In genomic region chr1:6584126-6585080, GRCh38 we compare ENCODE assay signal across 13 cellular contexts. TPM values are rescaled to one million over a fixed set of nuclear protein-coding genes. Genes with fewer than 3 reads are reported as not detected.
DNase-seq lines count a peak whose midpoint lies in the region; ATAC-seq and TF ChIP-seq lines count a peak whose summit lies in the region.
"Had no signal": no experiment of that assay in that cellular context is flagged by ENCODE, and none has a peak within 500 bp of the region (broad histone marks: within the 10 kb centered on the region; RNA-seq: fewer than 3 reads in every experiment).

No MANE protein-coding gene starts in this region.

- no peaks in the 10 kb centered on the region for H3K27me3 ChIP-seq in BLaER1 treated with 17β-estradiol and CSF1 and Interleukin-3, amounts not matched to agents 10 nM and 100 nM
- H3K27me3 ChIP-seq in IMR-90 (ENCODE audit: control insufficient read depth, insufficient read depth, low read length): no peaks in the 10 kb centered on the region
- H3K27me3 ChIP-seq in neural progenitor cell: no peaks in the 10 kb centered on the region
- H3K27me3 ChIP-seq: SJCRH30 had no signal

- H3K27ac Mint-ChIP-seq in chondrocyte (ENCODE audit: unreplicated experiment): no peak overlapping the region
- peak overlapping the region; percentile 27 for H3K27ac Mint-ChIP-seq in neural progenitor cell
- H3K27ac Mint-ChIP-seq in activated CD4-positive, alpha-beta memory T cell treated with anti-CD3 and anti-CD28 coated beads, Interleukin-2, amount 10 ng/mL, durations not matched to agents 7 days and 5 days: no peak overlapping the region

- H3K18ac ChIP-seq in IMR-90 (ENCODE audit: low read depth, low read length): no peak overlapping the region

- H4K8ac ChIP-seq in IMR-90 (ENCODE audit: low read depth in 2 of 2, low read length in 2 of 2): no peak overlapping the region

- peaks cover 15 to 51% of the 10 kb centered on the region in 2 experiments for H3K79me1 ChIP-seq in IMR-90 (ENCODE audit: low read depth in 1 of 2, low read length in 2 of 2)

- H3K27ac ChIP-seq in BLaER1 treated with 17β-estradiol and CSF1 and Interleukin-3, amounts not matched to agents 10 nM and 100 nM: no peak overlapping the region
- H3K27ac ChIP-seq in IMR-90 (ENCODE audit: insufficient read depth, low read length) (no peak overlapping the region), neural progenitor cell (no peak overlapping the region)
- H3K27ac ChIP-seq: SJCRH30 had no signal

- H3K9me3 ChIP-seq in BLaER1 treated with 17β-estradiol and CSF1 and Interleukin-3, amounts not matched to agents 10 nM and 100 nM (replicated peaks in 1 of 11): no peaks in the 10 kb centered on the region
- H3K9me3 ChIP-seq in IMR-90 (ENCODE audit: control insufficient read depth, insufficient read depth, low read length): no peaks in the 10 kb centered on the region
- H3K9me3 ChIP-seq in neural progenitor cell (ENCODE audit: low read depth): no peaks in the 10 kb centered on the region
- H3K9me3 ChIP-seq: SJCRH30 had no signal

- no peak overlapping the region for H2AK5ac ChIP-seq in IMR-90 (ENCODE audit: low read depth, low read length)

- peak overlapping the region; percentile 15 for H2AK9ac ChIP-seq in IMR-90 (replicated peaks; ENCODE audit: low read depth, low read length, poor library complexity)

- no peak overlapping the region for H2BK20ac ChIP-seq in IMR-90 (ENCODE audit: low read depth, low read length)

- H3K36me3 ChIP-seq in BLaER1 treated with 17β-estradiol and CSF1 and Interleukin-3, amounts not matched to agents 10 nM and 100 nM: peaks cover 17 to 61% (median 32%) of the 10 kb centered on the region in 11 experiments; a peak in 21 of 22 replicates
- H3K36me3 ChIP-seq in IMR-90 (ENCODE audit: control insufficient read depth, insufficient read depth, low read length): peaks cover 26% of the 10 kb centered on the region
- no peaks in the 10 kb centered on the region for H3K36me3 ChIP-seq in neural progenitor cell

- TF ChIP-seq RAD21 in IMR-90 (IDR thresholded peaks at IDR 0.05; ENCODE audit: low read length): no peak

- no peak for DNase-seq in IMR-90
- no peak for DNase-seq in chondrocyte (ENCODE audit: low spot score)
- DNase-seq in neural progenitor cell (ENCODE audit: low spot score): no peak
- no peak for DNase-seq in NCI-H510A treated with DMSO at 0.1 percent for 48 hours (lab: John Stamatoyannopoulos, UW)
- no peak for DNase-seq in DMS79 treated with DMSO at 0.1 percent for 48 hours (lab: John Stamatoyannopoulos, UW)
- no peak for DNase-seq in activated CD4-positive, alpha-beta memory T cell treated with anti-CD3 and anti-CD28 coated beads, Interleukin-2, amount 10 ng/mL, durations not matched to agents 7 days and 5 days
- DNase-seq in dedifferentiated amniotic fluid mesenchymal stem cell (ENCODE audit: extremely low spot score): no peak
- DNase-seq: NCI-H1048, NCI-H524, occipital lobe, SJCRH30 had no signal

- TF ChIP-seq CTCF in IMR-90 (conservative IDR thresholded peaks at IDR 0.05; ENCODE audit: low read depth, low read length) (no peak; the same call in 1 of the 2 replicates), chondrocyte (IDR thresholded peaks at IDR 0.05) (peak; percentile 49), neural progenitor cell (IDR thresholded peaks at IDR 0.05) (peak; percentile 18)

- no peak for ATAC-seq in IMR-90 (ENCODE audit: low read depth)

- H2AFZ ChIP-seq in IMR-90 (replicated peaks; ENCODE audit: low read length, poor library complexity) (no peak overlapping the region), neural progenitor cell (replicated peaks) (no peak overlapping the region)

- no peak overlapping the region for H3K14ac ChIP-seq in IMR-90 (replicated peaks; ENCODE audit: low read depth, low read length)

- peaks cover 72 to 92% (median 81%) of the 10 kb centered on the region in 10 experiments for H3K4me1 ChIP-seq in BLaER1 treated with 17β-estradiol and CSF1 and Interleukin-3, amounts not matched to agents 10 nM and 100 nM
- H3K4me1 ChIP-seq in IMR-90 (ENCODE audit: control insufficient read depth, insufficient read depth, low read length) (peaks cover 8% of the 10 kb centered on the region), neural progenitor cell (peaks cover 9% of the 10 kb centered on the region)

- CTCF ChIA-PET in IMR-90 (lab: Yijun Ruan, JAX): interaction anchor here (0.7 kb wide), 1 partner anchor 21 kb away, joined by 5 read pairs; no protein-coding TSS in a partner anchor
- CTCF ChIA-PET in activated CD4-positive, alpha-beta memory T cell treated with anti-CD3 and anti-CD28 coated beads, Interleukin-2, amount 10 ng/mL, durations not matched to agents 7 days and 5 days (lab: Charles Lee): interaction anchor here (0.6 to 1.1 kb wide), 2 partner anchors 19 to 94 kb away, joined by 5 read pairs; no protein-coding TSS in a partner anchor

- H3K4me3 ChIP-seq in BLaER1 treated with 17β-estradiol and CSF1 and Interleukin-3, amounts not matched to agents 10 nM and 100 nM: no peak overlapping the region
- H3K4me3 ChIP-seq in IMR-90 (ENCODE audit: insufficient read depth, low read depth, low read length): no peak overlapping the region
- no peak overlapping the region for H3K4me3 ChIP-seq in neural progenitor cell
- H3K4me3 ChIP-seq: SJCRH30 had no signal

- H3K23ac ChIP-seq in IMR-90 (ENCODE audit: low read depth, low read length): no peak overlapping the region

- H3K4me3 Mint-ChIP-seq in chondrocyte (ENCODE audit: unreplicated experiment) (no peak overlapping the region), neural progenitor cell (peak overlapping the region; percentile 44)
- no peak overlapping the region for H3K4me3 Mint-ChIP-seq in activated CD4-positive, alpha-beta memory T cell treated with anti-CD3 and anti-CD28 coated beads, Interleukin-2, amount 10 ng/mL, durations not matched to agents 7 days and 5 days

- no peak overlapping the region for H4K91ac ChIP-seq in IMR-90 (ENCODE audit: insufficient read depth, low read depth, low read length)

- H3F3A ChIP-seq in neural progenitor cell (ENCODE audit: low read depth): peaks cover 7% of the 10 kb centered on the region

- peaks cover 26% of the 10 kb centered on the region for H3K79me2 ChIP-seq in neural progenitor cell (ENCODE audit: low read depth)

- no peak overlapping the region for H4K5ac ChIP-seq in IMR-90 (ENCODE audit: low read depth, low read length)

- no peak overlapping the region for H3K9ac ChIP-seq in BLaER1 treated with 17β-estradiol and CSF1 and Interleukin-3, amounts not matched to agents 10 nM and 100 nM
- no peak overlapping the region for H3K9ac ChIP-seq in IMR-90 (ENCODE audit: low read depth, low read length)
- no peak overlapping the region for H3K9ac ChIP-seq in neural progenitor cell

- 74% methylated on average over 13 of the region's 21 CpGs; no CpG with 5 or more reads in 1 of the 2 experiments for WGBS in IMR-90 (ENCODE audit: extremely low coverage in 2 of 2, insufficient read length in 1 of 2), 2 experiments

- H2BK15ac ChIP-seq in IMR-90 (ENCODE audit: low read depth, low read length): no peak overlapping the region

- TF ChIP-seq POLR2A in IMR-90 (IDR thresholded peaks at IDR 0.05; ENCODE audit: low read depth, low read length): no peak

- H2BK120ac ChIP-seq in IMR-90 (ENCODE audit: low read depth, low read length): no peak overlapping the region

- H3K9me1 ChIP-seq in IMR-90 (ENCODE audit: insufficient read depth, low read length): peaks cover 11% of the 10 kb centered on the region

- POLR2A ChIA-PET in IMR-90 (lab: Charles Lee; ENCODE audit: unreplicated experiment): no interaction called here
- POLR2A ChIA-PET in activated CD4-positive, alpha-beta memory T cell treated with anti-CD3 and anti-CD28 coated beads, Interleukin-2, amount 10 ng/mL, durations not matched to agents 7 days and 5 days (lab: Charles Lee): no interaction called here

- H3K27me3 Mint-ChIP-seq in chondrocyte (ENCODE audit: low read depth) (no peaks in the 10 kb centered on the region), neural progenitor cell (ENCODE audit: insufficient read depth, low read depth) (peaks cover 7% of the 10 kb centered on the region)
- H3K27me3 Mint-ChIP-seq in activated CD4-positive, alpha-beta memory T cell treated with anti-CD3 and anti-CD28 coated beads, Interleukin-2, amount 10 ng/mL, durations not matched to agents 7 days and 5 days: no peaks in the 10 kb centered on the region

- H3K4me1 Mint-ChIP-seq in chondrocyte (ENCODE audit: low read depth): peaks cover 28% of the 10 kb centered on the region
- H3K4me1 Mint-ChIP-seq in neural progenitor cell: peaks cover 19% of the 10 kb centered on the region
- peaks cover 39% of the 10 kb centered on the region for H3K4me1 Mint-ChIP-seq in activated CD4-positive, alpha-beta memory T cell treated with anti-CD3 and anti-CD28 coated beads, Interleukin-2, amount 10 ng/mL, durations not matched to agents 7 days and 5 days

- dilution Hi-C loops in IMR-90 (cut with HindIII; ENCODE audit: low sequenced_read_pairs, unreplicated experiment): no loop called here

- H3K36me3 Mint-ChIP-seq in chondrocyte (ENCODE audit: low read depth): no peaks in the 10 kb centered on the region
- H3K36me3 Mint-ChIP-seq in neural progenitor cell: peaks cover 2% of the 10 kb centered on the region
- peaks cover 13% of the 10 kb centered on the region for H3K36me3 Mint-ChIP-seq in activated CD4-positive, alpha-beta memory T cell treated with anti-CD3 and anti-CD28 coated beads, Interleukin-2, amount 10 ng/mL, durations not matched to agents 7 days and 5 days (ENCODE audit: low read depth)

- no TSS peak for BruUV-seq in IMR-90 (replicated peaks; lab: Mats Ljungman, UMichigan)

- no peak overlapping the region for H3K4ac ChIP-seq in IMR-90 (ENCODE audit: low read depth, low read length)

- peak overlapping the region in 7 of 11 experiments; percentile 5 to 98 (median 32); a peak in 6 of 22 replicates for H3K4me2 ChIP-seq in BLaER1 treated with 17β-estradiol and CSF1 and Interleukin-3, amounts not matched to agents 10 nM and 100 nM
- H3K4me2 ChIP-seq in IMR-90 (ENCODE audit: low read depth, low read length) (no peak overlapping the region), neural progenitor cell (no peak overlapping the region)

- no peaks in the 10 kb centered on the region for H3K9me3 Mint-ChIP-seq in chondrocyte (ENCODE audit: low read depth)
- H3K9me3 Mint-ChIP-seq in neural progenitor cell: no peaks in the 10 kb centered on the region
- no peaks in the 10 kb centered on the region for H3K9me3 Mint-ChIP-seq in activated CD4-positive, alpha-beta memory T cell treated with anti-CD3 and anti-CD28 coated beads, Interleukin-2, amount 10 ng/mL, durations not matched to agents 7 days and 5 days

- peaks cover 68 to 90% (median 85%) of the 10 kb centered on the region in 11 experiments for H4K20me1 ChIP-seq in BLaER1 treated with 17β-estradiol and CSF1 and Interleukin-3, amounts not matched to agents 10 nM and 100 nM
- H4K20me1 ChIP-seq in IMR-90 (ENCODE audit: insufficient read depth, low read length) (peaks cover 31% of the 10 kb centered on the region), neural progenitor cell (ENCODE audit: low read depth) (peaks cover 16% of the 10 kb centered on the region)

- intact Hi-C loops in IMR-90 (cut with micrococcal nuclease): no loop called here

- no peak overlapping the region for H3K56ac ChIP-seq in IMR-90 (ENCODE audit: extremely low read depth, insufficient read depth, low read length)

- in situ Hi-C loops in IMR-90 (cut with MboI; ENCODE audit: low sequenced_read_pairs): no loop called here

- no peak overlapping the region for H2BK5ac ChIP-seq in IMR-90 (ENCODE audit: low read depth, low read length, poor library complexity, severe bottlenecking)

RNA-seq across cellular contexts. Expression of gene ZBTB48, which starts 4.6 kb away (rescaled TPM):
- total RNA-seq in IMR-90 (2012; rRNA removed) (9.3 and 10.3 TPM in 2 replicates), chondrocyte (19.9 to 27.4 TPM (median 23.7 TPM) in 3 replicates), neural progenitor cell (ENCODE audit: low replicate concordance) (18.3 and 28.3 TPM in 2 replicates)
- polyA plus RNA-seq in IMR-90 (2012; rRNA removed): 17.5 and 19.7 TPM in 2 replicates
- 10.0 and 15.6 TPM in 2 replicates for polyA plus RNA-seq in IMR-90 (2012; cell fraction: cytosol; rRNA removed)
- 61.7 and 153 TPM in 2 replicates for polyA plus RNA-seq in IMR-90 (2012; cell fraction: nucleus; rRNA removed; ENCODE audit: low replicate concordance)
- 10 to 100 TPM; 33.2 to 42.3 TPM for total RNA-seq in activated CD4-positive, alpha-beta memory T cell treated with anti-CD3 and anti-CD28 coated beads, Interleukin-2, amount 10 ng/mL, durations not matched to agents 7 days and 5 days

RNA-seq across cellular contexts. Expression of gene KLHL21, which starts 18.3 kb away (rescaled TPM):
- 12.0 and 14.2 TPM in 2 replicates for total RNA-seq in IMR-90 (2012; rRNA removed)
- 36.7 and 37.4 TPM in 2 replicates for polyA plus RNA-seq in IMR-90 (2012; rRNA removed)
- 27.2 and 40.1 TPM in 2 replicates for polyA plus RNA-seq in IMR-90 (2012; cell fraction: cytosol; rRNA removed)
- 70.4 and 149 TPM in 2 replicates for polyA plus RNA-seq in IMR-90 (2012; cell fraction: nucleus; rRNA removed; ENCODE audit: low replicate concordance)
- 34.3 to 39.6 TPM (median 38.3 TPM) in 3 replicates for total RNA-seq in chondrocyte
- total RNA-seq in neural progenitor cell (ENCODE audit: low replicate concordance): 4.8 and 7.2 TPM in 2 replicates
- 10 to 100 TPM; 26.7 to 27.0 TPM for total RNA-seq in activated CD4-positive, alpha-beta memory T cell treated with anti-CD3 and anti-CD28 coated beads, Interleukin-2, amount 10 ng/mL, durations not matched to agents 7 days and 5 days

RNA-seq across cellular contexts. Expression of gene PHF13, which starts 29.1 kb away (rescaled TPM):
- total RNA-seq in IMR-90 (2012; rRNA removed): 7.3 and 9.4 TPM in 2 replicates
- 7.6 and 9.8 TPM in 2 replicates for polyA plus RNA-seq in IMR-90 (2012; rRNA removed)
- 6.4 and 8.4 TPM in 2 replicates for polyA plus RNA-seq in IMR-90 (2012; cell fraction: cytosol; rRNA removed)
- 13.3 and 25.1 TPM in 2 replicates for polyA plus RNA-seq in IMR-90 (2012; cell fraction: nucleus; rRNA removed; ENCODE audit: low replicate concordance)
- 22.2 to 25.6 TPM (median 23.9 TPM) in 3 replicates for total RNA-seq in chondrocyte
- total RNA-seq in neural progenitor cell (ENCODE audit: low replicate concordance): 32.0 and 35.6 TPM in 2 replicates
- total RNA-seq in activated CD4-positive, alpha-beta memory T cell treated with anti-CD3 and anti-CD28 coated beads, Interleukin-2, amount 10 ng/mL, durations not matched to agents 7 days and 5 days: 10 to 100 TPM; 15.4 to 17.2 TPM

RNA-seq across cellular contexts. Expression of gene TAS1R1, which starts 29.3 kb away (rescaled TPM):
- not detected in 2 replicates for total RNA-seq in IMR-90 (2012; rRNA removed)
- 0.05 and 0.10 TPM in 2 replicates for polyA plus RNA-seq in IMR-90 (2012; rRNA removed)
- 0.05 TPM in 1 of 2 replicates, not detected in the other for polyA plus RNA-seq in IMR-90 (2012; cell fraction: cytosol; rRNA removed)
- 0.09 and 0.15 TPM in 2 replicates for polyA plus RNA-seq in IMR-90 (2012; cell fraction: nucleus; rRNA removed; ENCODE audit: low replicate concordance)
- not detected in 3 replicates for total RNA-seq in chondrocyte
- total RNA-seq in neural progenitor cell (ENCODE audit: low replicate concordance): not detected in 2 replicates
- under 1 TPM in 1 of 2 experiments, not detected in 1; 0.08 TPM for total RNA-seq in activated CD4-positive, alpha-beta memory T cell treated with anti-CD3 and anti-CD28 coated beads, Interleukin-2, amount 10 ng/mL, durations not matched to agents 7 days and 5 days
- total RNA-seq: frontal cortex, occipital lobe had no signal

RNA-seq across cellular contexts. Expression of gene NOL9, which starts 30.1 kb away (rescaled TPM):
- total RNA-seq in IMR-90 (2012; rRNA removed): 19.2 and 21.4 TPM in 2 replicates
- polyA plus RNA-seq in IMR-90 (2012; rRNA removed): 12.4 and 13.0 TPM in 2 replicates
- polyA plus RNA-seq in IMR-90 (2012; cell fraction: cytosol; rRNA removed): 4.2 and 5.3 TPM in 2 replicates
- polyA plus RNA-seq in IMR-90 (2012; cell fraction: nucleus; rRNA removed; ENCODE audit: low replicate concordance): 7.7 and 27.7 TPM in 2 replicates
- 24.0 to 32.3 TPM (median 27.0 TPM) in 3 replicates for total RNA-seq in chondrocyte
- 28.1 and 48.0 TPM in 2 replicates for total RNA-seq in neural progenitor cell (ENCODE audit: low replicate concordance)
- total RNA-seq in activated CD4-positive, alpha-beta memory T cell treated with anti-CD3 and anti-CD28 coated beads, Interleukin-2, amount 10 ng/mL, durations not matched to agents 7 days and 5 days: 10 to 100 TPM; 39.1 to 40.8 TPM

Comparison
In these comparisons a context has a peak if more than half of its experiments do, and no peak if none do; other contexts are left out.
1. H3K4me2 ChIP-seq: peak in BLaER1 treated with 17β-estradiol and CSF1 and Interleukin-3, amounts not matched to agents 10 nM and 100 nM (7 of 11); none in IMR-90 (single experiment) and neural progenitor cell (single experiment).